30 cellular contexts compared by ENCODE assay signal in the genomic region with DNA sequence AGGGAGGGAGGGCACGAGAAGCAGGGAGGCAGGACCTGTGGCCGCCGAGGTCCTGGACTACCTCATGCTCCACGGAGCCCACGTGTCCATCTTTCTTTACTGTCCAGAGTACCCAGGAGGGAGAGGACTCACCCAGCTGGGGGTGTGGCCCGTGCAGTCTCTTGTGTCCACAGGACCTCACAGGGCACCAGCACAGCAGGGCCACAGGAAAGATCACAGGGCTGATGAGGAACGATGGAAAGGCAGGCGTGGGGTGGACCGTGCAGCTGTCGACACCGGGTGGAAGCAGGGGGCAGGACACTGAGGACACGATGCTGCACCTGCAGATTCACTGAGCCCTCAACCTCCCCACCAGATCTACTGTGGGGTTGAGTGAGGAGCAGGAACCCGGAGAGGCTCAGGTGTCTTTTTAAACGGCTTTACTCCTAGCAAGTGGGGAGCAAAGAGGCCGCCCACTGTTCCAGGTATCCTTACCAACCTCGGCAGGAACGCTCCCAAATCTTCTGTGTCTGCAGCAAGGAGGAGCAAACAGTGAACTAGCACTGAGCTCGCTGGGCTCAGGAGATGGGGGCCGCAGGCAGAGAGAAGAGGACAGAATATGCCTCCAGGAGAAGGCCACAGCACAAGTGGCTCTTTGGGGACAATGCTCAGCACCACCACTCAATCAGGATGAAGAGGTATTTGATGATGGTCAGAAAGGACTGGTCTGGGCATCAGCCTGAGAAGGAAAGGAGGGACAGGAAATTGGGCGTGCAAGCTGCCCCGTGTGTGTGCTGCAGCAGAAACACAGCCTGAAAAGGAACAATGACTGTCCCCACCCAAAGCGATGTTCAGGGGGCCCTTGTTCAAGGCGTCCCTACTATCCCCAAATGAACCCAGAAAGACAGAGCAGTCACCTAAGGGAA.
DNase-seq lines count a peak whose midpoint lies in the region; ATAC-seq and TF ChIP-seq lines count a peak whose summit lies in the region.
"Had no signal": no experiment of that assay in that cellular context is flagged by ENCODE, and none has a peak within 500 bp of the region (broad histone marks: within the 10 kb centered on the region; RNA-seq: fewer than 3 reads in every experiment).

No MANE protein-coding gene starts in this region.

- H3K27me3 ChIP-seq in right atrium auricular region (no peaks in the 10 kb centered on the region), upper lobe of right lung (no peaks in the 10 kb centered on the region)
- H3K27me3 ChIP-seq: breast epithelium, colonic mucosa, esophagus muscularis mucosa, foreskin keratinocyte, heart left ventricle, upper lobe of left lung had no signal

- H3K36me3 ChIP-seq in right atrium auricular region (no peaks in the 10 kb centered on the region), upper lobe of right lung (peaks cover 4% of the 10 kb centered on the region)
- H3K36me3 ChIP-seq: breast epithelium, colonic mucosa, WERI-Rb-1 had no signal

- DNase-seq in cardiac septum (ENCODE audit: low spot score): peak; percentile 74
- no peak for DNase-seq in right atrium auricular region (ENCODE audit: low spot score)
- DNase-seq in chondrocyte (ENCODE audit: low spot score): peak; percentile 76
- DNase-seq in posterior vena cava (ENCODE audit: low spot score): peak; percentile 70
- peak; percentile 57 for DNase-seq in upper lobe of right lung
- DNase-seq: activated CD4-positive, alpha-beta T cell treated with anti-CD3 and anti-CD28 coated beads, Interleukin-2, amount 50 U/mL, for 4 hours; activated naive CD4-positive, alpha-beta T cell treated with Interleukin-2 at 50 U/mL for 16 hours; amygdala; C1 segment of cervical spinal cord; colonic mucosa; COR-L47; effector memory CD4-positive, alpha-beta T cell; foreskin keratinocyte; H7; NCI-H1417; NCI-H2029 treated with DMSO at 0.1 percent for 48 hours; NCI-H2227 treated with DMSO at 0.1 percent for 48 hours; NCI-H526 treated with DMSO at 0.1 percent for 48 hours; PC-9; SW 1271; T1000; upper lobe of left lung; WERI-Rb-1 had no signal

- H3K4me1 Mint-ChIP-seq in chondrocyte (ENCODE audit: low read depth): no peaks in the 10 kb centered on the region
- H3K4me1 Mint-ChIP-seq in activated T-helper 17 cell treated with anti-CD3 and anti-CD28 coated beads, Interleukin-2, amount 50 U/mL, for 72 hours: no peaks in the 10 kb centered on the region

- peaks cover 10% of the 10 kb centered on the region for H3K36me3 Mint-ChIP-seq in chondrocyte (ENCODE audit: low read depth)
- peaks cover 21% of the 10 kb centered on the region for H3K36me3 Mint-ChIP-seq in activated T-helper 17 cell treated with anti-CD3 and anti-CD28 coated beads, Interleukin-2, amount 50 U/mL, for 72 hours (ENCODE audit: low read depth)

- H3K9me3 ChIP-seq in right atrium auricular region (no peaks in the 10 kb centered on the region), upper lobe of right lung (no peaks in the 10 kb centered on the region)
- H3K9me3 ChIP-seq: breast epithelium, colonic mucosa, esophagus muscularis mucosa, heart left ventricle, upper lobe of left lung had no signal

- ATAC-seq in upper lobe of right lung: no peak
- ATAC-seq in activated T-helper 17 cell treated with anti-CD3 and anti-CD28 coated beads, Interleukin-2, amount 50 U/mL, for 72 hours (replicated peaks): no peak
- no peak for ATAC-seq in HG02884 (IDR thresholded peaks at IDR 0.05; ENCODE audit: unreplicated experiment)
- ATAC-seq in HG03442 (IDR thresholded peaks at IDR 0.05; ENCODE audit: unreplicated experiment): no peak
- ATAC-seq: foreskin keratinocyte, heart left ventricle had no signal

- intact Hi-C loops in cardiac septum (cut with DNase I) (no loop called here), posterior vena cava (cut with DNase I) (no loop called here), upper lobe of right lung (cut with DNase I) (no loop called here)

- no peaks in the 10 kb centered on the region for H3K9me3 Mint-ChIP-seq in chondrocyte (ENCODE audit: low read depth)
- H3K9me3 Mint-ChIP-seq in activated T-helper 17 cell treated with anti-CD3 and anti-CD28 coated beads, Interleukin-2, amount 50 U/mL, for 72 hours: no peaks in the 10 kb centered on the region

- no peaks in the 10 kb centered on the region for H3K27me3 Mint-ChIP-seq in chondrocyte (ENCODE audit: low read depth)
- H3K27me3 Mint-ChIP-seq in activated T-helper 17 cell treated with anti-CD3 and anti-CD28 coated beads, Interleukin-2, amount 50 U/mL, for 72 hours: no peaks in the 10 kb centered on the region

- TF ChIP-seq CTCF in right atrium auricular region (IDR thresholded peaks at IDR 0.05) (no peak), chondrocyte (IDR thresholded peaks at IDR 0.05) (no peak), upper lobe of right lung (IDR thresholded peaks at IDR 0.05) (no peak)

- no peak overlapping the region for H3K4me3 Mint-ChIP-seq in chondrocyte (ENCODE audit: unreplicated experiment)
- no peak overlapping the region for H3K4me3 Mint-ChIP-seq in activated T-helper 17 cell treated with anti-CD3 and anti-CD28 coated beads, Interleukin-2, amount 50 U/mL, for 72 hours

- H3K4me3 ChIP-seq in right atrium auricular region: no peak overlapping the region
- H3K4me3 ChIP-seq in upper lobe of right lung: no peak overlapping the region
- H3K4me3 ChIP-seq: breast epithelium, colonic mucosa, esophagus muscularis mucosa, heart left ventricle, PC-9, upper lobe of left lung had no signal

- H3K4me1 ChIP-seq in right atrium auricular region (no peaks in the 10 kb centered on the region), upper lobe of right lung (no peaks in the 10 kb centered on the region)
- H3K4me1 ChIP-seq: breast epithelium, colonic mucosa, esophagus muscularis mucosa, foreskin keratinocyte, upper lobe of left lung had no signal

- no peak overlapping the region for H3K27ac ChIP-seq in right atrium auricular region
- H3K27ac ChIP-seq in upper lobe of right lung: no peak overlapping the region
- H3K27ac ChIP-seq: breast epithelium, colonic mucosa, esophagus muscularis mucosa, foreskin keratinocyte, KMS-11, PC-9, upper lobe of left lung, WERI-Rb-1 had no signal

- no peak overlapping the region for H3K27ac Mint-ChIP-seq in chondrocyte (ENCODE audit: unreplicated experiment)
- H3K27ac Mint-ChIP-seq in activated T-helper 17 cell treated with anti-CD3 and anti-CD28 coated beads, Interleukin-2, amount 50 U/mL, for 72 hours: no peak overlapping the region
